29 cellular contexts compared by ENCODE assay signal in the genomic region with DNA sequence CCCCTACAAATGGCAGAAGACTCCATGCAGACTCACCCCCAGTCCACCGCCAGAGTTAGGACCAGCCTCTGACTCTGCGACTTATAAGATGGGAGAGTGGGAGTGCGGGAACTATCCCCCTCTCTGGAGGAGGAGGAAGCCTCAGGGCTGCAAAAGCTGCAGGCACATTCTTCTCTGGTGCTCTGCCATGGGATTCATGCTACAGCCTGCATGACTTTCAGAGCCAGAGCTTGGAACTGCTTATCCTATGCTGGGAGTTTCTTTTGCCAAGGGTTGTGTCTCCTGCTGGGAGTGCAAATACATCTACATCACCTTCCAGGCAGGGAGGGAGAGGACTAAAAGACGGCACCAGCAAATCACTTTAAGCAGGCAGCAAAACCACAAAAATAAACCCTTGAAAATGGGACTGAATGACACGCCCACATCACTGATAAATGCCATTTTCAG.
DNase-seq lines count a peak whose midpoint lies in the region; ATAC-seq, FAIRE-seq and TF ChIP-seq lines count a peak whose summit lies in the region.
"Had no signal": no experiment of that assay in that cellular context is flagged by ENCODE, and none has a peak within 500 bp of the region (broad histone marks: within the 10 kb centered on the region; RNA-seq: fewer than 3 reads in every experiment).

No MANE protein-coding gene starts in this region.

- H2BK20ac ChIP-seq in H9 (ENCODE audit: low read depth, low read length, poor library complexity, severe bottlenecking), result no peak overlapping the region
- H2BK20ac ChIP-seq in H1 (ENCODE audit: low read length), result 0 out of 2 replicates have a peak overlapping the region, but pooled peaks have one; percentile 50

- H3K4ac ChIP-seq in H9 (ENCODE audit: low read depth, low read length) (no peak overlapping the region), H1 (replicated peaks; ENCODE audit: insufficient read length, low read depth, low read length) (no peak overlapping the region)

- H3K4me3 ChIP-seq in H1 (ENCODE audit: extremely low read depth in 1 of 4, insufficient read depth in 2 of 4, low read depth in 3 of 4, low read length in 4 of 4), result no peak overlapping the region
- H3K4me3 ChIP-seq: ascending aorta, cardiac muscle cell, gastroesophageal sphincter, SK-N-MC, skin epidermis, thyroid gland had no signal

- H3K4me2 ChIP-seq in H9 (ENCODE audit: insufficient read depth, insufficient read length, low read length) (no peak overlapping the region), H1 (ENCODE audit: insufficient read depth in 1 of 2, low read depth in 2 of 2, low read length in 2 of 2) (peak overlapping the region in 1 of 2 experiments; percentile 12; a peak in 2 of 4 replicates)

- CTCF ChIA-PET in H1 (lab: Charles Lee; ENCODE audit: partially characterized antibody), result no interaction called here

- no peak for TF ChIP-seq POLR2A in H1 (IDR thresholded peaks at IDR 0.05; ENCODE audit: control extremely low read depth in 1 of 2, low read depth in 2 of 2, low read length in 2 of 2)

- H4K20me1 ChIP-seq in H9 (ENCODE audit: control insufficient read depth, insufficient read depth, insufficient read length) (no peaks in the 10 kb centered on the region), H1 (replicated peaks in 1 of 2; ENCODE audit: control insufficient read depth in 1 of 2, insufficient read depth in 2 of 2, low read length in 2 of 2) (no peaks in the 10 kb centered on the region)

- H3K27ac ChIP-seq in H9 (ENCODE audit: insufficient read length, low read depth, low read length), result no peak overlapping the region
- H3K27ac ChIP-seq in H1 (ENCODE audit: low read depth, low read length), result no peak overlapping the region; the same call in 1 of the 2 replicates
- H3K27ac ChIP-seq: ascending aorta, cardiac muscle cell, gastroesophageal sphincter, SK-N-MC, skin epidermis, thyroid gland had no signal

- H3K79me2 ChIP-seq in H9 (ENCODE audit: insufficient read depth, low read length) (no peaks in the 10 kb centered on the region), H1 (ENCODE audit: control insufficient read depth in 1 of 2, insufficient read depth in 2 of 2, low read length in 2 of 2) (no peaks in the 10 kb centered on the region)

- POLR2A ChIA-PET in H1 (lab: Charles Lee; ENCODE audit: partially characterized antibody), result no interaction called here

- H3K36me3 Mint-ChIP-seq in H9 (ENCODE audit: insufficient read depth in 1 of 3, low read depth in 3 of 3) (peaks cover 11 to 32% (median 17%) of the 10 kb centered on the region in 3 experiments), nephron progenitor cell (ENCODE audit: low read depth) (peaks cover 10% of the 10 kb centered on the region)
- H3K36me3 Mint-ChIP-seq: activated naive CD4-positive, alpha-beta T cell treated with anti-CD3 and anti-CD28 coated beads, Interleukin-2, amount 50 U/mL, for 72 hours; natural killer cell had no signal

- H3K9ac ChIP-seq in H9 (ENCODE audit: extremely low read depth, insufficient read length, low read length) (no peak overlapping the region), H1 (replicated peaks in 1 of 4; ENCODE audit: extremely low read depth in 1 of 4, low read depth in 3 of 4, low read length in 3 of 4) (no peak overlapping the region)

- H4K5ac ChIP-seq in H9 (ENCODE audit: insufficient read length, low read depth, low read length), result no peak overlapping the region
- H4K5ac ChIP-seq in H1 (ENCODE audit: insufficient read length, low read depth, low read length), result no peak overlapping the region

- H2AFZ ChIP-seq in H9 (ENCODE audit: low read length) (no peak overlapping the region), H1 (ENCODE audit: low read length) (peak overlapping the region; percentile 73)

- H2BK15ac ChIP-seq in H9 (ENCODE audit: low read depth, low read length) (no peak overlapping the region), H1 (ENCODE audit: low read length) (no peak overlapping the region)

- H2AK5ac ChIP-seq in H9 (ENCODE audit: insufficient read length, low read length), result no peak overlapping the region
- no peak overlapping the region; the same call in 1 of the 2 replicates for H2AK5ac ChIP-seq in H1 (ENCODE audit: low read depth, low read length)

- H3K4me3 Mint-ChIP-seq in H9, result no peak overlapping the region; a peak in 1 of 5 replicates
- peak overlapping the region; percentile 63 for H3K4me3 Mint-ChIP-seq in nephron progenitor cell
- H3K4me3 Mint-ChIP-seq: activated CD8-positive, alpha-beta T cell treated with anti-CD3 and anti-CD28 coated beads, Interleukin-2, amount 10 ng/mL, durations not matched to agents 7 days and 5 days; IgD-negative memory B cell; natural killer cell; stimulated activated naive CD8-positive, alpha-beta T cell treated with anti-CD3 and anti-CD28 coated beads, Interleukin-15, amount 100 ng/mL, for 72 hours; T-helper 1 cell treated with Interleukin-12 subunit alpha and Interleukin-12 subunit beta and Interleukin-4 antibody, amounts not matched to agents 30 μg/mL and 1 μg/mL, for 36 hours had no signal

- H3K36me3 ChIP-seq in H1 (ENCODE audit: control insufficient read depth in 2 of 4, insufficient read depth in 4 of 4, low read length in 3 of 4), result peaks cover 0 to 4% (median 2%) of the 10 kb centered on the region in 4 experiments; a peak in 2 of 8 replicates
- H3K36me3 ChIP-seq: ascending aorta, cardiac muscle cell, gastroesophageal sphincter, thyroid gland had no signal

- H3T11ph ChIP-seq in H9 (ENCODE audit: low read length), result no peak overlapping the region

- no peak for TF ChIP-seq RAD21 in H1 (IDR thresholded peaks at IDR 0.05 in 1 of 2, conservative IDR thresholded peaks at IDR 0.05 in 1 of 2; ENCODE audit: low read depth in 2 of 2, low read length in 2 of 2)

- H3K4me1 ChIP-seq in H9 (ENCODE audit: insufficient read depth, low read length) (no peaks in the 10 kb centered on the region), H1 (replicated peaks in 1 of 4; ENCODE audit: control insufficient read depth in 3 of 4, insufficient read depth in 4 of 4, low read length in 3 of 4) (peaks cover 1 to 12% (median 8%) of the 10 kb centered on the region in 4 experiments; a peak in 4 of 7 replicates)
- H3K4me1 ChIP-seq: ascending aorta, thyroid gland had no signal

- no CpG with 5 or more reads among the region's 5 CpGs for WGBS in H9 (ENCODE audit: extremely low coverage, insufficient read length, low lambda C conversion rate)
- 58% methylated on average over 5 of the region's 5 CpGs; no CpG with 5 or more reads in 1 of the 2 experiments for WGBS in H1 (ENCODE audit: extremely low coverage in 1 of 2, insufficient coverage in 1 of 2, insufficient read length in 1 of 2, insufficient replicate concordance in 2 of 2, low coverage in 1 of 2, low lambda C conversion rate in 2 of 2, missing lambda C conversion rate in 1 of 2), 2 experiments

- TF ChIP-seq EP300 in H1 (IDR thresholded peaks at IDR 0.05; ENCODE audit: borderline replicate concordance in 1 of 2, low read depth in 2 of 2, low read length in 2 of 2), result no peak

- peak; percentile 50 for DNase-seq in H9
- DNase-seq in NCI-H2227 (lab: John Stamatoyannopoulos, UW; ENCODE audit: unreplicated experiment), result peak; percentile 34
- DNase-seq in H1 (ENCODE audit: low read depth in 1 of 2, low spot score in 2 of 2), result no peak
- no peak for DNase-seq in nephron progenitor cell
- DNase-seq in foreskin melanocyte, result no peak
- no peak for DNase-seq in GM13977 (ENCODE audit: low spot score)
- DNase-seq in NOMO-1 treated with dmso at 0.1 percent for 144 hours (lab: John Stamatoyannopoulos, UW; ENCODE audit: unreplicated experiment), result no peak
- DNase-seq: activated CD8-positive, alpha-beta T cell treated with anti-CD3 and anti-CD28 coated beads, Interleukin-2, amount 10 ng/mL, durations not matched to agents 7 days and 5 days; activated T-cell treated with anti-CD3 and anti-CD28 coated beads for 4 hours; cortex of kidney; hypothalamus; natural killer cell; NCI-H1436; NCI-H774; RPMI8226; stimulated activated CD4-positive, alpha-beta T cell treated with anti-CD3 and anti-CD28 coated beads, Interleukin-1b, Interleukin-23, amount 100 ng/mL, for 48 hours; stimulated activated CD8-positive, alpha-beta memory T cell treated with anti-CD3 and anti-CD28 coated beads, Interleukin-4, amount 100 ng/mL, for 48 hours; stimulated activated naive CD8-positive, alpha-beta T cell treated with anti-CD3 and anti-CD28 coated beads, Interleukin-15, amount 100 ng/mL, for 72 hours; thyroid gland had no signal

- no peak overlapping the region for H3K18ac ChIP-seq in H9 (ENCODE audit: insufficient read length, low read depth, low read length)
- H3K18ac ChIP-seq in H1 (ENCODE audit: extremely low read depth, low read length), result peak overlapping the region; percentile 51; the same call in 1 of the 2 replicates

- H3K14ac ChIP-seq in H9 (ENCODE audit: insufficient read depth, low read length) (peak overlapping the region; percentile 32; the same call in 1 of the 2 replicates), H1 (ENCODE audit: insufficient read length) (no peak overlapping the region)

- ATAC-seq in GM19467 (IDR thresholded peaks at IDR 0.05; ENCODE audit: unreplicated experiment), result no peak
- ATAC-seq: activated CD8-positive, alpha-beta T cell treated with anti-CD3 and anti-CD28 coated beads, Interleukin-2, amount 10 ng/mL, durations not matched to agents 7 days and 5 days; activated naive CD4-positive, alpha-beta T cell treated with anti-CD3 and anti-CD28 coated beads, Interleukin-2, amount 50 U/mL, for 72 hours; gastroesophageal sphincter; HCT116; natural killer cell; stimulated activated naive CD8-positive, alpha-beta T cell treated with anti-CD3 and anti-CD28 coated beads, Interleukin-15, amount 100 ng/mL, for 72 hours had no signal

- H2BK5ac ChIP-seq in H9 (ENCODE audit: insufficient read length, low read length) (no peak overlapping the region), H1 (ENCODE audit: low read depth, low read length) (peak overlapping the region; percentile 25; the same call in 1 of the 2 replicates)

- no peak overlapping the region for H3K56ac ChIP-seq in H9 (ENCODE audit: insufficient read length, low read depth, low read length)
- H3K56ac ChIP-seq in H1 (replicated peaks; ENCODE audit: insufficient read length, low read depth, low read length), result no peak overlapping the region

- H3K23me2 ChIP-seq in H9 (ENCODE audit: insufficient read length, low read depth, low read length, poor library complexity, severe bottlenecking) (no peaks in the 10 kb centered on the region), H1 (ENCODE audit: low read depth, low read length) (no peaks in the 10 kb centered on the region)

- H3K9me3 ChIP-seq in H9 (ENCODE audit: control insufficient read depth, low read depth, low read length) (peaks cover 14% of the 10 kb centered on the region), H1 (ENCODE audit: insufficient read depth in 2 of 2, low read depth in 1 of 2, low read length in 1 of 2) (peaks cover 9 to 16% of the 10 kb centered on the region in 2 experiments)
- H3K9me3 ChIP-seq: ascending aorta, thyroid gland had no signal

- peak overlapping the region; percentile 47 to 73 (median 65); a peak in 3 of 7 replicates for H3K27ac Mint-ChIP-seq in H9
- H3K27ac Mint-ChIP-seq in nephron progenitor cell, result no peak overlapping the region
- H3K27ac Mint-ChIP-seq: activated CD8-positive, alpha-beta T cell treated with anti-CD3 and anti-CD28 coated beads, Interleukin-2, amount 10 ng/mL, durations not matched to agents 7 days and 5 days; IgD-negative memory B cell; natural killer cell; T-helper 1 cell treated with Interleukin-12 subunit alpha and Interleukin-12 subunit beta and Interleukin-4 antibody, amounts not matched to agents 30 μg/mL and 1 μg/mL, for 36 hours had no signal

- H3K79me1 ChIP-seq in H9 (ENCODE audit: insufficient read depth, low read depth, low read length, poor library complexity, severe bottlenecking) (no peaks in the 10 kb centered on the region), H1 (ENCODE audit: low read depth, low read length) (no peaks in the 10 kb centered on the region)

- H4K8ac ChIP-seq in H9 (replicated peaks; ENCODE audit: insufficient read length, low read depth, low read length) (no peak overlapping the region), H1 (ENCODE audit: extremely low read depth, insufficient read depth, low read length) (no peak overlapping the region; the same call in 1 of the 2 replicates)

- H3K27me3 Mint-ChIP-seq in H9 (ENCODE audit: low read depth) (peaks cover 2% of the 10 kb centered on the region; the same call in 1 of the 2 replicates), nephron progenitor cell (ENCODE audit: low read depth, poor library complexity) (peaks cover 19% of the 10 kb centered on the region)

- H3K4me1 Mint-ChIP-seq in H9 (peaks cover 27 to 38% of the 10 kb centered on the region in 2 experiments), nephron progenitor cell (peaks cover 42% of the 10 kb centered on the region)
- H3K4me1 Mint-ChIP-seq: IgD-negative memory B cell; natural killer cell; stimulated activated naive CD8-positive, alpha-beta T cell treated with anti-CD3 and anti-CD28 coated beads, Interleukin-15, amount 100 ng/mL, for 72 hours had no signal

- H3K27me3 ChIP-seq in H9 (ENCODE audit: insufficient read depth, low read length) (no peaks in the 10 kb centered on the region), H1 (replicated peaks in 1 of 4; ENCODE audit: control insufficient read depth in 3 of 4, extremely low read depth in 1 of 4, insufficient read depth in 3 of 4, low read length in 3 of 4) (no peaks in the 10 kb centered on the region)
- H3K27me3 ChIP-seq: ascending aorta, cardiac muscle cell, gastroesophageal sphincter, thyroid gland had no signal

- TF ChIP-seq CTCF in H9 (conservative IDR thresholded peaks at IDR 0.05) (no peak), H1 (IDR thresholded peaks at IDR 0.05; ENCODE audit: control extremely low read depth in 1 of 3, insufficient read depth in 1 of 3, low read depth in 1 of 3, low read length in 3 of 3) (no peak), nephron progenitor cell (IDR thresholded peaks at IDR 0.05) (no peak), GM13977 (IDR thresholded peaks at IDR 0.05; ENCODE audit: extremely low read depth, insufficient read depth, missing control alignments) (no peak)

- no peak overlapping the region for H3K23ac ChIP-seq in H9 (ENCODE audit: insufficient read length, low read depth, low read length)
- no peak overlapping the region for H3K23ac ChIP-seq in H1 (ENCODE audit: insufficient read length)

- peaks cover 22 to 27% of the 10 kb centered on the region in 2 experiments for H3K9me3 Mint-ChIP-seq in H9
- peaks cover 36% of the 10 kb centered on the region for H3K9me3 Mint-ChIP-seq in nephron progenitor cell
- H3K9me3 Mint-ChIP-seq: activated naive CD4-positive, alpha-beta T cell treated with anti-CD3 and anti-CD28 coated beads, Interleukin-2, amount 50 U/mL, for 72 hours; natural killer cell had no signal

- FAIRE-seq in H1 (lab: Jason Lieb, UNC), result no peak

- no peak overlapping the region for H2BK12ac ChIP-seq in H9 (ENCODE audit: insufficient read length, low read depth, low read length)
- peak overlapping the region; percentile 63; the same call in 1 of the 2 replicates for H2BK12ac ChIP-seq in H1 (ENCODE audit: low read depth, low read length)

- H2BK120ac ChIP-seq in H9 (ENCODE audit: low read depth, low read length, poor library complexity, severe bottlenecking) (no peak overlapping the region), H1 (replicated peaks; ENCODE audit: low read depth, low read length) (peak overlapping the region; percentile 18)

- no peak overlapping the region for H4K91ac ChIP-seq in H9 (ENCODE audit: insufficient read length, low read depth, low read length)
- H4K91ac ChIP-seq in H1 (replicated peaks; ENCODE audit: insufficient read length, low read length), result peak overlapping the region; percentile 0

- in situ Hi-C loops in GM13977 (cut with MboI; ENCODE audit: low pct_unique_long_range_greater_than_20kb, low sequenced_read_pairs, unreplicated experiment), result no loop called here

Comparison
In these comparisons a context has a peak if more than half of its experiments do, and no peak if none do; other contexts are left out.
1. DNase-seq: peak in H9 (single experiment) and NCI-H2227 (single experiment); none in H1 (0 of 2), nephron progenitor cell (single experiment), foreskin melanocyte (single experiment), GM13977 (single experiment) and NOMO-1 treated with dmso at 0.1 percent for 144 hours (single experiment).